8 cellular contexts compared by ENCODE assay signal in the genomic region with DNA sequence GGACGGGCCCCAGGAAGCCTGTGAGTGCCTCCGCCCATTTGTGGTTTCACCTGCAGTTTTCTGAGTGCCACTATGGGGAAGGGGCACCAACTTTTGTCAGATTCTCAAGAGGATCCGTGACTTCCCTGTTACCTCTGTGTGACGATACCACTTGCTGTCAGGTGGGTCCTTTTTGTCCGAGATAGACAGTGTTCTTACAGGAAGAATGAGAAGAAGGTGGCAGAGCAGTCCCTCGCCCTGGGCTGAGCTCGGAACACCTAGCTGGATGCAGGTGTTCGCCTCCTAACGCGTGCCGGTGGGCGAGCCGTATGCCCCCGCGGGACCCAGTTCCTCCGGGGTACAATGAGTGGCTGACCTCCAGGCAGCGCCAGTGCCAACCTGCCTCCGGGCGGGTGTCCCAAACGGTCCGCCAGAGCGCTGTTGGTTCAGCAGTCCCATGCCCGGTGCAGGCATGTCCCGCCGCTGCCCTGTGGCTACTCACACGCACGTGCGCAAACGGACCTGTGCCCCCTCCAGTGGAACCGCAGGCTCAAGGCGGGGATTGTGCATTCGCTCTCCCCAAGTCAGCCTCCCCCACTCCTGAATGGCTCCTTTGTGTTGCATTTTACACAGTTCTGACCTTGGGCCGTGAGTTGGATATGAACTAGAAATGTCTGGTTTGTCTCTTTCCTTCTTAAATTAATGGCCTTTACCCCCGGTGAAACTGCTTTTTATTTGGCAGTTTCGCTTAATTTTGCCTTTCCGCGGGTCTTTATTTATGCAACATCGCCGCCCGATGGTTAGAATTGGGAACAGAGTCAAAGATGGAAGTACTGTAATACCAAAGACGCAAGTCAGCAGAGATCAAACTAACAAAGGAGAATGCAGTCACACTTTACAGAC. TPM values are rescaled to one million over a fixed set of nuclear protein-coding genes. Genes with fewer than 3 reads are reported as not detected.
DNase-seq lines count a peak whose midpoint lies in the region; ATAC-seq lines count a peak whose summit lies in the region.

No MANE protein-coding gene starts in this region.

- H3K27ac Mint-ChIP-seq in CD4-positive, alpha-beta memory T cell = peak overlapping the region; percentile 58 to 95 (median 91)

- H3K27ac ChIP-seq in CD4-positive, alpha-beta memory T cell (ENCODE audit: low read depth, low read length) = peak overlapping the region; percentile 34

- POLR2A ChIA-PET in CD4-positive, alpha-beta memory T cell (lab: Charles Lee; ENCODE audit: partially characterized antibody) = interaction anchor here (0.8 to 2.9 kb wide), 7 partner anchors 80 to 584 kb away, joined by 3 to 25 read pairs (median 12); a partner anchor contains a TSS

- H3K9me3 Mint-ChIP-seq in CD4-positive, alpha-beta memory T cell = peaks cover 0 to 3% (median 0%) of the 10 kb centered on the region in 8 donors

- CTCF ChIA-PET in CD4-positive, alpha-beta memory T cell (lab: Charles Lee; ENCODE audit: partially characterized antibody) = interaction anchor here (0.6 to 6.9 kb wide), 16 partner anchors 11 to 550 kb away, joined by 3 to 123 read pairs (median 5); no protein-coding TSS in a partner anchor

- H3K27me3 Mint-ChIP-seq in CD4-positive, alpha-beta memory T cell = peaks cover 34 to 36% of the 10 kb centered on the region in 2 donors

- no peaks in the 10 kb centered on the region for H3K9me3 ChIP-seq in CD4-positive, alpha-beta memory T cell (ENCODE audit: control insufficient read depth in 1 of 2, low read length in 2 of 2)

- H3K4me3 Mint-ChIP-seq in CD4-positive, alpha-beta memory T cell = peak overlapping the region; percentile 86 to 96 (median 92)

- peak; percentile 71 to 80 (median 78) for DNase-seq in CD4-positive, alpha-beta memory T cell
- peak; percentile 66 for DNase-seq in H7
- DNase-seq in NCI-H2227 treated with DMSO at 0.1 percent for 48 hours (lab: John Stamatoyannopoulos, UW) = peak; percentile 81
- DNase-seq in activated CD4-positive, CD25-positive, alpha-beta regulatory T cell treated with anti-CD3 and anti-CD28 coated beads, Interleukin-2, amount 50 U/mL, for 72 hours = peak; percentile 65
- peak; percentile 86 for DNase-seq in cerebellar cortex (ENCODE audit: low spot score)
- DNase-seq in islet precursor cell = peak; percentile 76
- DNase-seq in stimulated activated CD4-positive, alpha-beta T cell treated with anti-CD3 and anti-CD28 coated beads, Interleukin-12 subunit alpha, Interleukin-12 subunit beta, amount 100 ng/mL, for 24 hours (ENCODE audit: low read depth in 2 of 2) = peak; percentile 47 to 70

- ATAC-seq in HG02610 (IDR thresholded peaks at IDR 0.05; ENCODE audit: unreplicated experiment) = no peak

- intact Hi-C loops in CD4-positive, alpha-beta memory T cell (cut with micrococcal nuclease) = loop anchor here (1.0 to 5.0 kb wide), 11 partner anchors 79 to 1777 kb away; a partner anchor contains a TSS

- peak overlapping the region; percentile 14 to 79 for H3K4me3 ChIP-seq in CD4-positive, alpha-beta memory T cell (ENCODE audit: low read length in 2 of 2)
- H3K4me3 ChIP-seq in H7 (ENCODE audit: insufficient read depth, low read depth, low read length) = peak overlapping the region; percentile 63

- peaks cover 26% of the 10 kb centered on the region for H3K4me1 ChIP-seq in CD4-positive, alpha-beta memory T cell (ENCODE audit: insufficient read depth, low read length)

- H3K36me3 ChIP-seq in CD4-positive, alpha-beta memory T cell (ENCODE audit: insufficient read depth, low read length) = no peaks in the 10 kb centered on the region
- no peaks in the 10 kb centered on the region for H3K36me3 ChIP-seq in H7 (replicated peaks; ENCODE audit: control insufficient read depth, insufficient read depth, low read length)

- H3K4me1 Mint-ChIP-seq in CD4-positive, alpha-beta memory T cell = peaks cover 10 to 26% (median 19%) of the 10 kb centered on the region in 4 donors

- H3K36me3 Mint-ChIP-seq in CD4-positive, alpha-beta memory T cell = peaks cover 0 to 4% of the 10 kb centered on the region in 2 donors

- H3K27me3 ChIP-seq in CD4-positive, alpha-beta memory T cell (ENCODE audit: insufficient read depth, low read length) = peaks cover 23% of the 10 kb centered on the region
- peaks cover 27% of the 10 kb centered on the region for H3K27me3 ChIP-seq in H7 (ENCODE audit: control insufficient read depth, insufficient read depth, low read length)

RNA-seq across cellular contexts. Expression of a gene that starts 1.1 kb away (rescaled TPM):
- total RNA-seq in CD4-positive, alpha-beta memory T cell = under 1 TPM; 0.35 to 0.39 TPM
- polyA plus RNA-seq in CD4-positive, alpha-beta memory T cell = not detected
- total RNA-seq in H7 (2014; rRNA removed; shearing (Covaris generic)) = 9.3 and 12.2 TPM in 2 replicates
